8 cellular contexts compared by ENCODE assay signal in the genomic region with DNA sequence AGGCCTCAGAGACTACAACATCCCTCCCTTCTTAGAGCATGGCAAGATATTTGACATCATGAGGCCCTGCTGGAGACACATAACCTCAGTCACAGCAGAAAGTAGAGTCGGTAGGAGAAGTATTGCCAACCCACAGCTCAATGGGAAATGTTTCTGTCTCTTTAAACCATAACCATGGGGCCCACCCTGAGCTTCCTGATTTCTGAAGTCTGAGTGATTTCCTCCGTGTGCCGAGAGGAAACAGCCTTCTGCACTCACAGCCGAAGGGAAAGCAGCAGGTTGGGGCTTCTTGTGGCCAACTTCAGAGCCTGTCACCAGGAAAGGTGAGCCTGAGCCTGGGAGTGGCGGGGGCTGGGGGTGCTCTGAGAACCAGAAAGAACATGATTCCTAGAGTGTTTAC. TPM values are rescaled to one million over a fixed set of nuclear protein-coding genes. Genes with fewer than 3 reads are reported as not detected.
A peak's percentile ranks its signal among the peaks of the same experiment; 100 is the strongest.
DNase-seq lines count a peak whose midpoint lies in the region; ATAC-seq and TF ChIP-seq lines count a peak whose summit lies in the region.

GIMAP1 (plus strand) TSS at position 246 of the 400 bp plus-strand sequence. CDS start 2,435 bp downstream, outside the sequence.

- DNase-seq in SKM-1 (lab: John Stamatoyannopoulos, UW; ENCODE audit: unreplicated experiment) (peak; percentile 11), ovary (no peak), NCI-H510A (lab: John Stamatoyannopoulos, UW) (no peak), NCI-H2171 (lab: John Stamatoyannopoulos, UW) (no peak), GM23248 (no peak), NCI-H1105 (lab: John Stamatoyannopoulos, UW) (no peak)

- H3K4me3 ChIP-seq in ovary, result peak within 1 kb of the TSS; percentile 13
- H3K4me3 ChIP-seq in GM23248, result no peak within 1 kb of the TSS

- intact Hi-C loops in ovary (cut with DNase I), result no loop called here

- no peaks in the 10 kb centered on the region for H3K4me1 ChIP-seq in ovary (ENCODE audit: insufficient read depth)
- no peaks in the 10 kb centered on the region for H3K4me1 ChIP-seq in GM23248 (ENCODE audit: insufficient read depth)

- ATAC-seq in GM18907 (IDR thresholded peaks at IDR 0.05; ENCODE audit: unreplicated experiment), result peak; percentile 80

- H2AFZ ChIP-seq in GM23248, result no peak within 1 kb of the TSS

- no peak for TF ChIP-seq CTCF in ovary (IDR thresholded peaks at IDR 0.05)

- WGBS in ovary, 3 donors, result 31 to 39% (median 35%) methylated on average over 5 of the region's 5 CpGs
- 0 to 2% methylated on average over 5 of the region's 5 CpGs for WGBS in GM23248 (ENCODE audit: low coverage in 1 of 2, low lambda C conversion rate in 2 of 2, missing lambda C conversion rate in 2 of 2), 2 experiments

- H3K9me3 ChIP-seq in ovary (no peaks in the 10 kb centered on the region), GM23248 (ENCODE audit: low read depth) (no peaks in the 10 kb centered on the region)

- peak within 1 kb of the TSS; percentile 29 for H3K27ac ChIP-seq in angular gyrus (ENCODE audit: low read depth, low read length)
- no peak within 1 kb of the TSS for H3K27ac ChIP-seq in ovary
- H3K27ac ChIP-seq in GM23248, result no peak within 1 kb of the TSS

- in situ Hi-C loops in GM23248 (cut with MboI), result no loop called here

- no peak within 1 kb of the TSS for H3K9ac ChIP-seq in GM23248

- no peaks in the 10 kb centered on the region for H3K36me3 ChIP-seq in ovary
- no peaks in the 10 kb centered on the region for H3K36me3 ChIP-seq in GM23248 (ENCODE audit: low read depth)

- no peak within 1 kb of the TSS for H3K4me2 ChIP-seq in GM23248 (ENCODE audit: unreplicated experiment)

- H3K27me3 ChIP-seq in ovary (no peaks in the 10 kb centered on the region), GM23248 (replicated peaks; ENCODE audit: insufficient read depth) (no peaks in the 10 kb centered on the region)

- no peaks in the 10 kb centered on the region for H4K20me1 ChIP-seq in GM23248 (ENCODE audit: insufficient read depth)

- H3K79me2 ChIP-seq in GM23248 (ENCODE audit: insufficient read depth), result no peaks in the 10 kb centered on the region

- TF ChIP-seq POLR2A in ovary (IDR thresholded peaks at IDR 0.05), result no peak

- H3F3A ChIP-seq in GM23248 (ENCODE audit: insufficient read depth), result no peaks in the 10 kb centered on the region

- TF ChIP-seq EP300 in ovary (IDR thresholded peaks at IDR 0.05), result no peak

- no peaks in the 10 kb centered on the region for H3K9me2 ChIP-seq in GM23248 (ENCODE audit: insufficient read depth)

RNA-seq across cellular contexts. Expression of gene GIMAP1, which starts in this region (rescaled TPM):
- 1 to 10 TPM in 6 of 7 donors, under 1 TPM in 1; 0.58 to 3.1 (median 1.9) TPM for total RNA-seq in ovary
- polyA plus RNA-seq in ovary (1 to 10 TPM; 5.5 to 6.2 TPM), GM23248 (2016; fragmentation: Nextera tagmentation; extraction: Ambion mirVana) (not detected in 2 replicates)
- total RNA-seq in GM23248 (2014; rRNA removed; shearing (Covaris generic)), result not detected in 2 replicates
